ENCODE assay signal across 8 cellular contexts in genomic region chr19:43562698-43563241, GRCh38.
DNase-seq lines count a peak whose midpoint lies in the region.

No MANE protein-coding gene starts in this region.

- peak; percentile 11 for DNase-seq in NCI-H1092 treated with DMSO at 0.1 percent for 48 hours (lab: John Stamatoyannopoulos, UW)
- DNase-seq in NCI-H1092 (lab: John Stamatoyannopoulos, UW), result no peak
- DNase-seq in HUDEP-2 (lab: John Stamatoyannopoulos, UW; ENCODE audit: unreplicated experiment in 76 of 76), result peak in 74 of 76 experiments; percentile 25 to 94 (median 74)
- peak; percentile 62 for DNase-seq in T follicular helper cell (ENCODE audit: low read depth)
- peak; percentile 29 for DNase-seq in activated naive CD8-positive, alpha-beta T cell treated with anti-CD3 and anti-CD28 coated beads, Interleukin-2, amount 50 U/mL, for 16 hours (ENCODE audit: low read depth, low spot score)
- DNase-seq in hypothalamus (lab: John Stamatoyannopoulos, UW), result peak in 45 of 51 donors; percentile 6 to 73 (median 42)
- peak; percentile 61 for DNase-seq in stimulated activated CD4-positive, alpha-beta T cell treated with anti-CD3 and anti-CD28 coated beads, Interleukin-2, amount 100 ng/mL, for 4 hours (ENCODE audit: low read depth)
- DNase-seq in NCI-H1105 (lab: John Stamatoyannopoulos, UW), result no peak

Comparison
In these comparisons a context has a peak if more than half of its experiments do, and no peak if none do; other contexts are left out.
1. DNase-seq: peak in NCI-H1092 treated with DMSO at 0.1 percent for 48 hours (single experiment), HUDEP-2 (74 of 76), T follicular helper cell (single experiment), activated naive CD8-positive, alpha-beta T cell treated with anti-CD3 and anti-CD28 coated beads, Interleukin-2, amount 50 U/mL, for 16 hours (single experiment), hypothalamus (45 of 51) and stimulated activated CD4-positive, alpha-beta T cell treated with anti-CD3 and anti-CD28 coated beads, Interleukin-2, amount 100 ng/mL, for 4 hours (single experiment); none in NCI-H1092 (single experiment) and NCI-H1105 (single experiment).